9 cellular contexts compared by ENCODE assay signal in genomic region chr18:47754311-47755101, GRCh38.
A peak's percentile ranks its signal among the peaks of the same experiment; 100 is the strongest.
DNase-seq lines count a peak whose midpoint lies in the region; ATAC-seq, FAIRE-seq and TF ChIP-seq lines count a peak whose summit lies in the region.
"Had no signal": no experiment of that assay in that cellular context is flagged by ENCODE, and none has a peak within 500 bp of the region (broad histone marks: within the 10 kb centered on the region; RNA-seq: fewer than 3 reads in every experiment).

No MANE protein-coding gene starts in this region.

- no peaks in the 10 kb centered on the region for H3K9me2 ChIP-seq in Karpas-422 (replicated peaks; ENCODE audit: insufficient read depth, low read length)
- H3K9me2 ChIP-seq in SU-DHL-6 (replicated peaks; ENCODE audit: insufficient read depth, low read length) = no peaks in the 10 kb centered on the region

- intact Hi-C loops in K562 (cut with micrococcal nuclease) (no loop called here), left lung (cut with DNase I) (no loop called here), thyroid gland (cut with DNase I) (loop anchor here (5.0 kb wide), 3 partner anchors 532 to 652 kb away; no protein-coding TSS in a partner anchor)

- H3F3A ChIP-seq in SU-DHL-6 (ENCODE audit: insufficient read depth) = no peaks in the 10 kb centered on the region

- H3K9me1 ChIP-seq in K562 (ENCODE audit: control insufficient read depth, insufficient read depth, low read length) = no peaks in the 10 kb centered on the region

- H3K27me3 ChIP-seq in DND-41 (ENCODE audit: insufficient read depth, low read length, poor library complexity) = no peaks in the 10 kb centered on the region
- no peaks in the 10 kb centered on the region for H3K27me3 ChIP-seq in Karpas-422 (ENCODE audit: low read length)
- no peaks in the 10 kb centered on the region for H3K27me3 ChIP-seq in SU-DHL-6 (ENCODE audit: low read length)
- H3K27me3 ChIP-seq in K562 (ENCODE audit: control insufficient read depth in 2 of 2, insufficient read depth in 2 of 2, low read length in 2 of 2) = no peaks in the 10 kb centered on the region
- peaks cover 0 to 19% of the 10 kb centered on the region in 2 donors for H3K27me3 ChIP-seq in left lung
- no peaks in the 10 kb centered on the region for H3K27me3 ChIP-seq in thyroid gland
- H3K27me3 ChIP-seq: SJSA1 had no signal

- H3K4me2 ChIP-seq in DND-41 (ENCODE audit: insufficient read depth, low read length) (no peak overlapping the region), Karpas-422 (ENCODE audit: low read depth, low read length, poor library complexity, severe bottlenecking) (no peak overlapping the region), SU-DHL-6 (ENCODE audit: low read depth, low read length, poor library complexity, severe bottlenecking) (no peak overlapping the region), K562 (ENCODE audit: insufficient read depth, low read length) (peak overlapping the region; percentile 49)

- H3K79me2 ChIP-seq in DND-41 (ENCODE audit: insufficient read depth, low read length) (no peaks in the 10 kb centered on the region), Karpas-422 (ENCODE audit: low read length) (no peaks in the 10 kb centered on the region), SU-DHL-6 (ENCODE audit: insufficient read depth, low read length) (no peaks in the 10 kb centered on the region), K562 (ENCODE audit: control insufficient read depth, insufficient read depth, low read length) (no peaks in the 10 kb centered on the region)

- ATAC-seq in DND-41 (ENCODE audit: insufficient read depth, low read depth) = peak; percentile 81
- peak; percentile 97 for ATAC-seq in K562
- ATAC-seq in left lung = peak; percentile 69
- ATAC-seq in GM19463 (IDR thresholded peaks at IDR 0.05; ENCODE audit: unreplicated experiment) = no peak
- ATAC-seq in HG02759 (IDR thresholded peaks at IDR 0.05; ENCODE audit: unreplicated experiment) = no peak

- H4K20me1 ChIP-seq in DND-41 (ENCODE audit: insufficient read depth, low read length) (0 out of 2 replicates have a peak, but pooled peaks cover 5% of the 10 kb centered on the region), Karpas-422 (ENCODE audit: insufficient read depth, low read depth, low read length) (no peaks in the 10 kb centered on the region), SU-DHL-6 (ENCODE audit: low read depth, low read length) (no peaks in the 10 kb centered on the region), K562 (replicated peaks; ENCODE audit: control insufficient read depth, insufficient read depth, low read length) (no peaks in the 10 kb centered on the region)

- TF ChIP-seq RAD21 in K562 (CRISPR knock-in tag; conservative IDR thresholded peaks at IDR 0.05 in 1 of 2, IDR thresholded peaks at IDR 0.05 in 1 of 2) = peak; percentile 34 to 72; a peak in 3 of 4 replicates

- H2AFZ ChIP-seq in DND-41 (ENCODE audit: low read depth, low read length) = no peak overlapping the region
- H2AFZ ChIP-seq in Karpas-422 (ENCODE audit: low read length) = no peak overlapping the region
- H2AFZ ChIP-seq in SU-DHL-6 (ENCODE audit: low read depth, low read length, severe bottlenecking) = no peak overlapping the region
- H2AFZ ChIP-seq in K562 (ENCODE audit: low read depth, low read length) = peak overlapping the region; percentile 70; the same call in 1 of the 2 replicates

- H3K27ac ChIP-seq in DND-41 (ENCODE audit: low read length) (no peak overlapping the region), Karpas-422 (ENCODE audit: low read length) (no peak overlapping the region), SU-DHL-6 (ENCODE audit: low read depth, low read length) (no peak overlapping the region), K562 (ENCODE audit: extremely low read depth, low read depth, low read length) (no peak overlapping the region), left lung (no peak overlapping the region), thyroid gland (no peak overlapping the region)
- H3K27ac ChIP-seq: SJSA1 had no signal

- H3K4me1 ChIP-seq in DND-41 (ENCODE audit: insufficient read depth, low read length) (no peaks in the 10 kb centered on the region), Karpas-422 (ENCODE audit: low read length) (no peaks in the 10 kb centered on the region), K562 (replicated peaks in 1 of 2; ENCODE audit: control insufficient read depth in 2 of 2, insufficient read depth in 2 of 2, low read length in 2 of 2) (peaks cover 0 to 6% of the 10 kb centered on the region in 2 experiments; a peak in 2 of 5 replicates), left lung (no peaks in the 10 kb centered on the region), thyroid gland (no peaks in the 10 kb centered on the region)
- H3K4me1 ChIP-seq: SJSA1 had no signal

- TF ChIP-seq POLR2A in K562 (conservative IDR thresholded peaks at IDR 0.05) = no peak
- no peak for TF ChIP-seq POLR2A in thyroid gland (IDR thresholded peaks at IDR 0.05)

- no peak for TF ChIP-seq EP300 in K562 (IDR thresholded peaks at IDR 0.05; ENCODE audit: low read length)

- no TSS peak for BruUV-seq in K562 (replicated peaks; lab: Mats Ljungman, UMichigan)

- TF ChIP-seq CTCF in DND-41 (IDR thresholded peaks at IDR 0.05; ENCODE audit: borderline replicate concordance, extremely low read depth, low read length, poor library complexity, severe bottlenecking) = peak; percentile 99
- peak; percentile 98 for TF ChIP-seq CTCF in SU-DHL-6 (IDR thresholded peaks at IDR 0.05; ENCODE audit: insufficient read depth, low read length, poor library complexity, severe bottlenecking)
- peak; percentile 83 to 94 (median 90) for TF ChIP-seq CTCF in K562 (IDR thresholded peaks at IDR 0.05 in 2 of 3, conservative IDR thresholded peaks at IDR 0.05 in 1 of 3; ENCODE audit: insufficient read depth in 2 of 3, low read depth in 1 of 3, low read length in 3 of 3)
- peak; percentile 60 to 73 for TF ChIP-seq CTCF in left lung (IDR thresholded peaks at IDR 0.05)
- peak in 5 of 6 experiments; percentile 31 to 72 (median 48) for TF ChIP-seq CTCF in thyroid gland (IDR thresholded peaks at IDR 0.05)

- in situ Hi-C loops in K562 (cut with MboI) = no loop called here

- peak; percentile 66 for DNase-seq in DND-41
- DNase-seq in Karpas-422 = peak; percentile 85
- peak; percentile 63 to 76 (median 72) for DNase-seq in K562 (ENCODE audit: extremely low read depth in 1 of 4, low spot score in 3 of 4)
- peak in 1 of 2 donors; percentile 88 for DNase-seq in left lung
- peak in 1 of 2 donors; percentile 48 for DNase-seq in thyroid gland

- H3K9ac ChIP-seq in DND-41 (ENCODE audit: low read depth, low read length) = no peak overlapping the region
- H3K9ac ChIP-seq in Karpas-422 (ENCODE audit: low read length) = no peak overlapping the region
- no peak overlapping the region for H3K9ac ChIP-seq in SU-DHL-6 (ENCODE audit: low read length)
- H3K9ac ChIP-seq in K562 (ENCODE audit: insufficient read depth in 1 of 2, low read depth in 2 of 2, low read length in 2 of 2) = no peak overlapping the region

- no peaks in the 10 kb centered on the region for H3K9me3 ChIP-seq in DND-41 (ENCODE audit: insufficient read depth, low read length, severe bottlenecking)
- no peaks in the 10 kb centered on the region for H3K9me3 ChIP-seq in Karpas-422 (ENCODE audit: low read length)
- H3K9me3 ChIP-seq in SU-DHL-6 (ENCODE audit: insufficient read depth, low read length) = no peaks in the 10 kb centered on the region
- no peaks in the 10 kb centered on the region for H3K9me3 ChIP-seq in K562 (replicated peaks; ENCODE audit: control insufficient read depth, insufficient read depth, low read depth, low read length)
- no peaks in the 10 kb centered on the region for H3K9me3 ChIP-seq in left lung
- no peaks in the 10 kb centered on the region for H3K9me3 ChIP-seq in thyroid gland
- H3K9me3 ChIP-seq: SJSA1 had no signal

- no peak overlapping the region for H3K4me3 ChIP-seq in DND-41 (ENCODE audit: low read depth in 1 of 2, low read length in 2 of 2)
- H3K4me3 ChIP-seq in Karpas-422 (ENCODE audit: low read length) = no peak overlapping the region
- H3K4me3 ChIP-seq in SU-DHL-6 (ENCODE audit: insufficient read depth, low read length, poor library complexity, severe bottlenecking) = no peak overlapping the region
- peak overlapping the region; percentile 31; the same call in 1 of the 2 replicates for H3K4me3 ChIP-seq in K562
- no peak overlapping the region for H3K4me3 ChIP-seq in left lung
- H3K4me3 ChIP-seq in thyroid gland (replicated peaks in 1 of 3) = no peak overlapping the region
- H3K4me3 ChIP-seq: SJSA1 had no signal

- peak; percentile 42 for FAIRE-seq in K562 (lab: Jason Lieb, UNC)

- no peaks in the 10 kb centered on the region for H3K36me3 ChIP-seq in DND-41 (ENCODE audit: insufficient read depth, low read length)
- no peaks in the 10 kb centered on the region for H3K36me3 ChIP-seq in Karpas-422 (ENCODE audit: insufficient read depth, low read length)
- no peaks in the 10 kb centered on the region for H3K36me3 ChIP-seq in SU-DHL-6 (ENCODE audit: low read length)
- H3K36me3 ChIP-seq in K562 (ENCODE audit: control insufficient read depth, insufficient read depth, low read length) = no peaks in the 10 kb centered on the region
- H3K36me3 ChIP-seq in left lung = no peaks in the 10 kb centered on the region
- H3K36me3 ChIP-seq in thyroid gland = no peaks in the 10 kb centered on the region
- H3K36me3 ChIP-seq: SJSA1 had no signal

- CTCF ChIA-PET in K562 (lab: Yijun Ruan, JAX; ENCODE audit: low intra/inter-chr PET ratio) = interaction anchor here (1.3 kb wide), 1 partner anchor 539 kb away, joined by 3 read pairs; no protein-coding TSS in a partner anchor

- 10% methylated on average over 23 of the region's 29 CpGs for WGBS in K562 (ENCODE audit: insufficient coverage, low coverage, missing lambda C conversion rate)
- 53 to 56% methylated on average over 29 of the region's 29 CpGs for WGBS in thyroid gland, 2 donors

- POLR2A ChIA-PET in K562 (lab: Yijun Ruan, JAX) = no interaction called here

Comparison
In these comparisons a context has a peak if more than half of its experiments do, and no peak if none do; other contexts are left out.
1. ATAC-seq: peak in DND-41 (single experiment), K562 (single experiment) and left lung (single experiment); none in GM19463 (single experiment) and HG02759 (single experiment).
2. CTCF ChIP-seq: peak in every context shown above with its lines; median percentile 99 in DND-41; 98 in SU-DHL-6; 90 in K562; 66 in left lung; 48 in thyroid gland.